8 cellular contexts compared by ENCODE assay signal in genomic region chr18:50879302-50880107, GRCh38. TPM values are rescaled to one million over a fixed set of nuclear protein-coding genes. Genes with fewer than 3 reads are reported as not detected.
DNase-seq lines count a peak whose midpoint lies in the region; ATAC-seq and TF ChIP-seq lines count a peak whose summit lies in the region.

No MANE protein-coding gene starts in this region.

- TF ChIP-seq CTCF in esophagus muscularis mucosa (IDR thresholded peaks at IDR 0.05) (no peak), tibial artery (IDR thresholded peaks at IDR 0.05) (no peak)

- H3K36me3 ChIP-seq in esophagus muscularis mucosa = no peaks in the 10 kb centered on the region
- no peaks in the 10 kb centered on the region for H3K36me3 ChIP-seq in tibial artery

- POLR2A ChIA-PET in activated CD4-positive, alpha-beta memory T cell treated with anti-CD3 and anti-CD28 coated beads for 36 hours (lab: Charles Lee) = interaction anchor here (0.6 to 1.9 kb wide), 11 partner anchors 7 to 586 kb away, joined by 3 to 23 read pairs (median 4); partner anchors contain the start of genes ELAC1, MRO and SMAD4

- peaks cover 13% of the 10 kb centered on the region for H3K36me3 Mint-ChIP-seq in activated CD4-positive, alpha-beta memory T cell treated with anti-CD3 and anti-CD28 coated beads for 36 hours
- peaks cover 0 to 4% of the 10 kb centered on the region in 2 donors for H3K36me3 Mint-ChIP-seq in naive B cell

- peaks cover 7 to 37% (median 19%) of the 10 kb centered on the region in 4 donors for H3K4me1 ChIP-seq in esophagus muscularis mucosa
- peaks cover 0 to 10% (median 8%) of the 10 kb centered on the region in 4 donors for H3K4me1 ChIP-seq in tibial artery

- H3K9me3 ChIP-seq in esophagus muscularis mucosa = no peaks in the 10 kb centered on the region
- no peaks in the 10 kb centered on the region for H3K9me3 ChIP-seq in tibial artery

- no peak for TF ChIP-seq EP300 in esophagus muscularis mucosa (IDR thresholded peaks at IDR 0.05)

- H3K27ac ChIP-seq in esophagus muscularis mucosa (replicated peaks in 1 of 4) = peak overlapping the region; percentile 95 to 97 (median 97)
- H3K27ac ChIP-seq in tibial artery = peak overlapping the region; percentile 87 to 91

- DNase-seq in NCI-H2107 treated with DMSO at 0.1 percent for 48 hours (lab: John Stamatoyannopoulos, UW; ENCODE audit: unreplicated experiment) (peak; percentile 67), NCI-H2107 (lab: John Stamatoyannopoulos, UW) (no peak), NCI-H128 (lab: John Stamatoyannopoulos, UW; ENCODE audit: unreplicated experiment) (peak; percentile 22), esophagus muscularis mucosa (ENCODE audit: extremely low spot score) (no peak), naive B cell (no peak), tibial artery (peak; percentile 25 to 75)
- peak; percentile 47 for DNase-seq in activated CD4-positive, alpha-beta memory T cell treated with anti-CD3 and anti-CD28 coated beads for 36 hours

- peak overlapping the region; percentile 95 for H3K27ac Mint-ChIP-seq in activated CD4-positive, alpha-beta memory T cell treated with anti-CD3 and anti-CD28 coated beads for 36 hours
- peak overlapping the region; percentile 94 to 98 (median 97) for H3K27ac Mint-ChIP-seq in naive B cell

- peak; percentile 8 for ATAC-seq in HG02610 (IDR thresholded peaks at IDR 0.05; ENCODE audit: unreplicated experiment)
- ATAC-seq in naive B cell (ENCODE audit: low read depth in 2 of 2) = peak; percentile 19 to 22

- CTCF ChIA-PET in activated CD4-positive, alpha-beta memory T cell treated with anti-CD3 and anti-CD28 coated beads for 36 hours (lab: Charles Lee) = interaction anchor here (1.2 to 2.0 kb wide), 3 partner anchors 8 to 172 kb away, joined by 3 to 9 read pairs (median 4); partner anchors contain the start of gene ELAC1

- no peaks in the 10 kb centered on the region for H3K27me3 Mint-ChIP-seq in activated CD4-positive, alpha-beta memory T cell treated with anti-CD3 and anti-CD28 coated beads for 36 hours
- H3K27me3 Mint-ChIP-seq in naive B cell = no peaks in the 10 kb centered on the region

- H3K4me1 Mint-ChIP-seq in activated CD4-positive, alpha-beta memory T cell treated with anti-CD3 and anti-CD28 coated beads for 36 hours (ENCODE audit: low read depth) = peaks cover 26% of the 10 kb centered on the region
- peaks cover 23 to 34% (median 26%) of the 10 kb centered on the region in 3 donors for H3K4me1 Mint-ChIP-seq in naive B cell

- no peak for TF ChIP-seq POLR2A in esophagus muscularis mucosa (IDR thresholded peaks at IDR 0.05; ENCODE audit: low read depth)

- intact Hi-C loops in activated CD4-positive, alpha-beta memory T cell treated with anti-CD3 and anti-CD28 coated beads for 36 hours (cut with micrococcal nuclease) = loop anchor here (2.0 to 5.0 kb wide), 4 partner anchors 57 to 505 kb away; partner anchors contain the start of genes MEX3C, MRO and SKA1
- intact Hi-C loops in esophagus muscularis mucosa (cut with DNase I) (loop anchor here (5.0 to 10.0 kb wide), 5 partner anchors 57 to 595 kb away; partner anchors contain the start of genes CXXC1, ELAC1, MBD1 and MEX3C), tibial artery (cut with DNase I; ENCODE audit: low total_unique reads) (loop anchor here (5.0 kb wide), 1 partner anchor 148 kb away; no protein-coding TSS in a partner anchor)

- H3K9me3 Mint-ChIP-seq in activated CD4-positive, alpha-beta memory T cell treated with anti-CD3 and anti-CD28 coated beads for 36 hours = no peaks in the 10 kb centered on the region
- H3K9me3 Mint-ChIP-seq in naive B cell = peaks cover 0 to 2% (median 0%) of the 10 kb centered on the region in 7 donors

- WGBS in esophagus muscularis mucosa = 1% methylated on average over 22 of the region's 61 CpGs

- H3K27me3 ChIP-seq in esophagus muscularis mucosa (no peaks in the 10 kb centered on the region), tibial artery (no peaks in the 10 kb centered on the region)

- H3K4me3 ChIP-seq in esophagus muscularis mucosa (peak overlapping the region; percentile 78 to 94 (median 84)), tibial artery (peak overlapping the region; percentile 80 to 97)

- peak overlapping the region; percentile 96 for H3K4me3 Mint-ChIP-seq in activated CD4-positive, alpha-beta memory T cell treated with anti-CD3 and anti-CD28 coated beads for 36 hours
- peak overlapping the region; percentile 93 to 99 (median 98) for H3K4me3 Mint-ChIP-seq in naive B cell

RNA-seq across cellular contexts. Expression of gene ME2, which starts 0.6 kb away (rescaled TPM):
- total RNA-seq in activated CD4-positive, alpha-beta memory T cell treated with anti-CD3 and anti-CD28 coated beads for 36 hours = 100 to 1,000 TPM; 111 to 115 TPM
- total RNA-seq in esophagus muscularis mucosa = 10 to 100 TPM; 46.1 to 62.8 (median 55.0) TPM
- 10 to 100 TPM; 50.3 to 62.4 (median 57.8) TPM for polyA plus RNA-seq in naive B cell (ENCODE audit: low read depth in 6 of 6)

RNA-seq across cellular contexts. Expression of gene MRO, which starts 59.7 kb away (rescaled TPM):
- total RNA-seq in activated CD4-positive, alpha-beta memory T cell treated with anti-CD3 and anti-CD28 coated beads for 36 hours = not detected
- 1 to 10 TPM in 1 of 4 donors, under 1 TPM in 3; 0.52 to 1.4 (median 0.83) TPM for total RNA-seq in esophagus muscularis mucosa
- polyA plus RNA-seq in naive B cell (ENCODE audit: low read depth in 6 of 6) = under 1 TPM in 1 of 6 donors, not detected in 5; 0.16 TPM

Comparison
In these comparisons a context has a peak if more than half of its experiments do, and no peak if none do; other contexts are left out.
1. DNase-seq: peak in NCI-H2107 treated with DMSO at 0.1 percent for 48 hours (single experiment), NCI-H128 (single experiment), activated CD4-positive, alpha-beta memory T cell treated with anti-CD3 and anti-CD28 coated beads for 36 hours (single experiment) and tibial artery (2 of 2); none in NCI-H2107 (single experiment), esophagus muscularis mucosa (single experiment) and naive B cell (single experiment).